In genomic region chr5:55220433-55221185, GRCh38 we compare ENCODE assay signal across 9 cellular contexts. TPM values are rescaled to one million over a fixed set of nuclear protein-coding genes. Genes with fewer than 3 reads are reported as not detected.
DNase-seq lines count a peak whose midpoint lies in the region; ATAC-seq and TF ChIP-seq lines count a peak whose summit lies in the region.
"Had no signal": no experiment of that assay in that cellular context is flagged by ENCODE, and none has a peak within 500 bp of the region (broad histone marks: within the 10 kb centered on the region; RNA-seq: fewer than 3 reads in every experiment).

No MANE protein-coding gene starts in this region.

- peak; percentile 67 for ATAC-seq in IMR-90 (ENCODE audit: low read depth)

- peak overlapping the region; percentile 15 for H2AK9ac ChIP-seq in IMR-90 (replicated peaks; ENCODE audit: low read depth, low read length, poor library complexity)

- no peak overlapping the region for H4K91ac ChIP-seq in IMR-90 (ENCODE audit: insufficient read depth, low read depth, low read length)

- H3K9me3 ChIP-seq in IMR-90 (ENCODE audit: control insufficient read depth, insufficient read depth, low read length) (peaks cover 15% of the 10 kb centered on the region), duodenal mucosa (ENCODE audit: control insufficient read depth in 1 of 2, low read length in 2 of 2) (no peaks in the 10 kb centered on the region)

- no peak overlapping the region for H3K27ac ChIP-seq in IMR-90 (ENCODE audit: insufficient read depth, low read length)
- no peak overlapping the region for H3K27ac ChIP-seq in duodenal mucosa (ENCODE audit: low read depth, low read length)

- dilution Hi-C loops in IMR-90 (cut with HindIII; ENCODE audit: low sequenced_read_pairs, unreplicated experiment) = no loop called here

- H4K5ac ChIP-seq in IMR-90 (ENCODE audit: low read depth, low read length) = no peak overlapping the region

- H3K4me1 ChIP-seq in IMR-90 (ENCODE audit: control insufficient read depth, insufficient read depth, low read length) = peaks cover 2% of the 10 kb centered on the region; the same call in 1 of the 2 replicates
- peaks cover 12 to 16% of the 10 kb centered on the region in 2 donors for H3K4me1 ChIP-seq in duodenal mucosa (ENCODE audit: control insufficient read depth in 1 of 2, insufficient read depth in 2 of 2, low read length in 2 of 2)

- WGBS in IMR-90 (ENCODE audit: extremely low coverage in 2 of 2, insufficient read length in 1 of 2), 2 experiments = 3% methylated on average over 43 of the region's 62 CpGs; no CpG with 5 or more reads in 1 of the 2 experiments

- no peaks in the 10 kb centered on the region for H3K79me1 ChIP-seq in IMR-90 (ENCODE audit: low read depth in 1 of 2, low read length in 2 of 2)

- no peak overlapping the region for H3K4ac ChIP-seq in IMR-90 (ENCODE audit: low read depth, low read length)

- peak overlapping the region; percentile 34 for H3K4me2 ChIP-seq in IMR-90 (ENCODE audit: low read depth, low read length)

- H3K9ac ChIP-seq in IMR-90 (ENCODE audit: low read depth, low read length) (no peak overlapping the region), duodenal mucosa (ENCODE audit: low read depth in 1 of 2, low read length in 2 of 2) (no peak overlapping the region)

- no peak overlapping the region for H2AK5ac ChIP-seq in IMR-90 (ENCODE audit: low read depth, low read length)

- H4K20me1 ChIP-seq in IMR-90 (ENCODE audit: insufficient read depth, low read length) = peaks cover 9% of the 10 kb centered on the region; the same call in 1 of the 2 replicates

- H3K9me1 ChIP-seq in IMR-90 (ENCODE audit: insufficient read depth, low read length) = no peaks in the 10 kb centered on the region

- no TSS peak for BruUV-seq in IMR-90 (replicated peaks; lab: Mats Ljungman, UMichigan)

- peak overlapping the region; percentile 30 for H3K4me3 ChIP-seq in AG04449 (ENCODE audit: low read depth, low read length)
- peak overlapping the region; percentile 23; the same call in 1 of the 2 replicates for H3K4me3 ChIP-seq in IMR-90 (ENCODE audit: insufficient read depth, low read depth, low read length)
- H3K4me3 ChIP-seq in duodenal mucosa (ENCODE audit: low read depth in 1 of 2, low read length in 2 of 2) = peak overlapping the region; percentile 50 to 58

- H3K27me3 ChIP-seq in IMR-90 (ENCODE audit: control insufficient read depth, insufficient read depth, low read length) = peaks cover 81% of the 10 kb centered on the region
- H3K27me3 ChIP-seq in duodenal mucosa (ENCODE audit: control insufficient read depth in 1 of 2, insufficient read depth in 2 of 2, low read length in 2 of 2) = peaks cover 51 to 52% of the 10 kb centered on the region in 2 donors

- H2BK15ac ChIP-seq in IMR-90 (ENCODE audit: low read depth, low read length) = no peak overlapping the region

- TF ChIP-seq CTCF in AG04449 (IDR thresholded peaks at IDR 0.05; ENCODE audit: insufficient read depth, low read length, missing control alignments) = no peak
- TF ChIP-seq CTCF in IMR-90 (conservative IDR thresholded peaks at IDR 0.05; ENCODE audit: low read depth, low read length) = no peak

- CTCF ChIA-PET in AG04449 (lab: Yijun Ruan, JAX) (interaction anchor here (0.7 to 1.7 kb wide), 3 partner anchors 11 to 50 kb away, joined by 3 to 9 read pairs (median 4); no protein-coding TSS in a partner anchor), IMR-90 (lab: Yijun Ruan, JAX) (no interaction called here)

- peak overlapping the region; percentile 72; the same call in 1 of the 2 replicates for H3K23ac ChIP-seq in IMR-90 (ENCODE audit: low read depth, low read length)

- H2AFZ ChIP-seq in IMR-90 (replicated peaks; ENCODE audit: low read length, poor library complexity) = peak overlapping the region; percentile 71

- no peaks in the 10 kb centered on the region for H3K36me3 ChIP-seq in IMR-90 (ENCODE audit: control insufficient read depth, insufficient read depth, low read length)
- no peaks in the 10 kb centered on the region for H3K36me3 ChIP-seq in duodenal mucosa (ENCODE audit: control insufficient read depth in 1 of 2, insufficient read depth in 2 of 2, low read length in 2 of 2)

- H2BK5ac ChIP-seq in IMR-90 (ENCODE audit: low read depth, low read length, poor library complexity, severe bottlenecking) = no peak overlapping the region

- no peak overlapping the region for H2BK20ac ChIP-seq in IMR-90 (ENCODE audit: low read depth, low read length)

- no peak overlapping the region for H3K56ac ChIP-seq in IMR-90 (ENCODE audit: extremely low read depth, insufficient read depth, low read length)

- DNase-seq in AG04449 (ENCODE audit: low read depth, low spot score) (no peak), IMR-90 (no peak), myocyte (ENCODE audit: low read depth) (peak; percentile 11), DMS 273 treated with DMSO at 0.1 percent for 48 hours (lab: John Stamatoyannopoulos, UW) (no peak), COLO668 (lab: John Stamatoyannopoulos, UW; ENCODE audit: unreplicated experiment) (no peak), NCI-H82 (lab: John Stamatoyannopoulos, UW) (no peak), NCI-H2081 (lab: John Stamatoyannopoulos, UW) (no peak)
- DNase-seq: Karpas-422 had no signal

- H4K8ac ChIP-seq in IMR-90 (ENCODE audit: low read depth in 2 of 2, low read length in 2 of 2) = no peak overlapping the region

- TF ChIP-seq POLR2A in IMR-90 (IDR thresholded peaks at IDR 0.05; ENCODE audit: low read depth, low read length) = no peak

- in situ Hi-C loops in IMR-90 (cut with MboI; ENCODE audit: low sequenced_read_pairs) = no loop called here

- intact Hi-C loops in IMR-90 (cut with micrococcal nuclease) = loop anchor here (5.0 kb wide), 1 partner anchor 43 kb away; no protein-coding TSS in a partner anchor

- POLR2A ChIA-PET in AG04449 (lab: Yijun Ruan, JAX) = no interaction called here
- POLR2A ChIA-PET in IMR-90 (lab: Charles Lee; ENCODE audit: unreplicated experiment) = no interaction called here

- no peak overlapping the region for H3K14ac ChIP-seq in IMR-90 (replicated peaks; ENCODE audit: low read depth, low read length)

- H2BK120ac ChIP-seq in IMR-90 (ENCODE audit: low read depth, low read length) = no peak overlapping the region

- no peak for TF ChIP-seq RAD21 in IMR-90 (IDR thresholded peaks at IDR 0.05; ENCODE audit: low read length)

- H3K18ac ChIP-seq in IMR-90 (ENCODE audit: low read depth, low read length) = no peak overlapping the region

TF ChIP-seq in IMR-90, 13 proteins besides CTCF, POLR2A, EP300 and RAD21:
- TF ChIP-seq FOS (IDR thresholded peaks at IDR 0.05; ENCODE audit: low read depth, low read length) (no peak), CHD1 (IDR thresholded peaks at IDR 0.05; ENCODE audit: low read depth, low read length) (no peak), RCOR1 (IDR thresholded peaks at IDR 0.05; ENCODE audit: insufficient replicate concordance, low read length) (no peak), MXI1 (IDR thresholded peaks at IDR 0.05; ENCODE audit: borderline replicate concordance, low read depth, low read length) (no peak), NFE2L2 (IDR thresholded peaks at IDR 0.05; ENCODE audit: low read depth, low read length) (no peak), RFX5 (IDR thresholded peaks at IDR 0.05; ENCODE audit: low read depth, low read length) (no peak), MAFK (IDR thresholded peaks at IDR 0.05; ENCODE audit: low read depth, low read length) (no peak), MAZ (IDR thresholded peaks at IDR 0.05; ENCODE audit: borderline replicate concordance, low read depth, low read length) (no peak), SMC3 (IDR thresholded peaks at IDR 0.05; ENCODE audit: low read depth, low read length) (no peak), CEBPB (IDR thresholded peaks at IDR 0.05; ENCODE audit: low read depth, low read length) (no peak), USF2 (IDR thresholded peaks at IDR 0.05; ENCODE audit: low read depth, low read length) (no peak), BHLHE40 (IDR thresholded peaks at IDR 0.05; ENCODE audit: low read depth, low read length) (no peak)
- TF ChIP-seq, protein P1, sequence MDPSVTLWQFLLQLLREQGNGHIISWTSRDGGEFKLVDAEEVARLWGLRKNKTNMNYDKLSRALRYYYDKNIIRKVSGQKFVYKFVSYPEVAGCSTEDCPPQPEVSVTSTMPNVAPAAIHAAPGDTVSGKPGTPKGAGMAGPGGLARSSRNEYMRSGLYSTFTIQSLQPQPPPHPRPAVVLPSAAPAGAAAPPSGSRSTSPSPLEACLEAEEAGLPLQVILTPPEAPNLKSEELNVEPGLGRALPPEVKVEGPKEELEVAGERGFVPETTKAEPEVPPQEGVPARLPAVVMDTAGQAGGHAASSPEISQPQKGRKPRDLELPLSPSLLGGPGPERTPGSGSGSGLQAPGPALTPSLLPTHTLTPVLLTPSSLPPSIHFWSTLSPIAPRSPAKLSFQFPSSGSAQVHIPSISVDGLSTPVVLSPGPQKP (IDR thresholded peaks at IDR 0.05; ENCODE audit: borderline replicate concordance, low read depth, low read length) = no peak

RNA-seq across cellular contexts. Expression of gene MCIDAS, which starts 6.5 kb away (rescaled TPM):
- total RNA-seq in IMR-90 (2012; rRNA removed) (not detected in 2 replicates), myocyte (not detected in 2 replicates)
- polyA plus RNA-seq in IMR-90 (2012; rRNA removed) = not detected in 2 replicates
- not detected in 2 replicates for polyA plus RNA-seq in IMR-90 (2012; cell fraction: cytosol; rRNA removed)
- polyA plus RNA-seq in IMR-90 (2012; cell fraction: nucleus; rRNA removed; ENCODE audit: low replicate concordance) = not detected in 2 replicates
- polyA plus RNA-seq in myocyte (2012) = not detected

RNA-seq across cellular contexts. Expression of gene CCNO, which starts 12.8 kb away (rescaled TPM):
- total RNA-seq in IMR-90 (2012; rRNA removed) (not detected in 2 replicates), myocyte (2.3 and 2.6 TPM in 2 replicates)
- polyA plus RNA-seq in IMR-90 (2012; rRNA removed) = 0.09 and 0.14 TPM in 2 replicates
- 0.11 and 0.15 TPM in 2 replicates for polyA plus RNA-seq in IMR-90 (2012; cell fraction: cytosol; rRNA removed)
- 0.29 and 0.63 TPM in 2 replicates for polyA plus RNA-seq in IMR-90 (2012; cell fraction: nucleus; rRNA removed; ENCODE audit: low replicate concordance)
- polyA plus RNA-seq in myocyte (2012) = 2.7 TPM

RNA-seq across cellular contexts. Expression of gene CDC20B, which starts 47.6 kb away (rescaled TPM):
- not detected in 2 replicates for total RNA-seq in IMR-90 (2012; rRNA removed)
- not detected in 2 replicates for polyA plus RNA-seq in IMR-90 (2012; rRNA removed)
- polyA plus RNA-seq in IMR-90 (2012; cell fraction: cytosol; rRNA removed) = not detected in 2 replicates
- polyA plus RNA-seq in IMR-90 (2012; cell fraction: nucleus; rRNA removed; ENCODE audit: low replicate concordance) = 0.05 TPM in 1 of 2 replicates, not detected in the other
- not detected in 2 replicates for total RNA-seq in myocyte
- polyA plus RNA-seq in myocyte (2012) = not detected
